ENCODE assay signal across 23 cellular contexts in genomic region chr14:67963545-67963944, GRCh38.
DNase-seq lines count a peak whose midpoint lies in the region; ATAC-seq, FAIRE-seq and TF ChIP-seq lines count a peak whose summit lies in the region.
"Had no signal": no experiment of that assay in that cellular context is flagged by ENCODE, and none has a peak within 500 bp of the region (broad histone marks: within the 10 kb centered on the region; RNA-seq: fewer than 3 reads in every experiment).

No MANE protein-coding gene starts in this region.

- H3K4me2 ChIP-seq in keratinocyte (ENCODE audit: control insufficient read depth, extremely low read depth, insufficient read depth, low read depth, low read length) (peak overlapping the region; percentile 76), Karpas-422 (ENCODE audit: low read depth, low read length, poor library complexity, severe bottlenecking) (no peak overlapping the region)

- H4K20me1 ChIP-seq in keratinocyte (ENCODE audit: control insufficient read depth, extremely low read depth, insufficient read depth, low read length) (no peaks in the 10 kb centered on the region), Karpas-422 (ENCODE audit: insufficient read depth, low read depth, low read length) (peaks cover 4% of the 10 kb centered on the region; the same call in 1 of the 2 replicates)

- peaks cover 57% of the 10 kb centered on the region for H3K4me1 Mint-ChIP-seq in CD14-positive monocyte
- H3K4me1 Mint-ChIP-seq: CD8-positive, alpha-beta memory T cell had no signal

- H3K9ac ChIP-seq in keratinocyte (ENCODE audit: control insufficient read depth, extremely low read depth, insufficient read depth, low read length) (peak overlapping the region; percentile 58), Karpas-422 (ENCODE audit: low read length) (no peak overlapping the region)

- H3K27me3 ChIP-seq in keratinocyte (ENCODE audit: control insufficient read depth, extremely low read depth, insufficient read depth, low read length) (no peaks in the 10 kb centered on the region), sigmoid colon (no peaks in the 10 kb centered on the region), Karpas-422 (ENCODE audit: low read length) (no peaks in the 10 kb centered on the region)

- TF ChIP-seq POLR2A in sigmoid colon (IDR thresholded peaks at IDR 0.05) = no peak

- FAIRE-seq in TTC549 (lab: Jason Lieb, UNC) (peak; percentile 92), keratinocyte (lab: Jason Lieb, UNC) (no peak)
- FAIRE-seq: HepG2 had no signal

- H3K9me1 ChIP-seq in keratinocyte (ENCODE audit: control insufficient read depth, extremely low read depth, insufficient read depth, low read length) = no peaks in the 10 kb centered on the region

- H3K79me2 ChIP-seq in keratinocyte (ENCODE audit: control insufficient read depth, insufficient read depth, low read length) (no peaks in the 10 kb centered on the region), Karpas-422 (ENCODE audit: low read length) (no peaks in the 10 kb centered on the region)

- H3K27ac ChIP-seq in keratinocyte (ENCODE audit: control insufficient read depth, insufficient read depth, low read length) (peak overlapping the region; percentile 56), sigmoid colon (peak overlapping the region; percentile 53 to 79 (median 75)), Karpas-422 (ENCODE audit: low read length) (no peak overlapping the region)
- H3K27ac ChIP-seq: VCaP had no signal

- peaks cover 9 to 12% of the 10 kb centered on the region in 2 donors for H3K36me3 Mint-ChIP-seq in CD14-positive monocyte

- no peak overlapping the region for H3K4me3 Mint-ChIP-seq in CD14-positive monocyte
- H3K4me3 Mint-ChIP-seq: activated CD4-positive, alpha-beta memory T cell treated with anti-CD3 and anti-CD28 coated beads for 36 hours; activated naive CD4-positive, alpha-beta T cell treated with anti-CD3 and anti-CD28 coated beads, Interleukin-2, amount 50 U/mL, for 24 hours; CD8-positive, alpha-beta memory T cell; natural killer cell treated with Interleukin-12 subunit alpha and Interleukin-12 subunit beta and Interleukin-15 and Interleukin-18, amount 100 ng/mL, for 72 hours; stimulated activated memory B cell treated with anti-CD40 and anti-IgM and Interleukin-4, amounts not matched to agents 10 μg/mL and 1 μg/mL and 100 μg/mL, for 72 hours; T-cell had no signal

- TF ChIP-seq CTCF in CD14-positive monocyte (IDR thresholded peaks at IDR 0.05) (no peak), keratinocyte (optimal IDR thresholded peaks at IDR 0.05 in 1 of 3, IDR thresholded peaks at IDR 0.05 in 1 of 3, conservative IDR thresholded peaks at IDR 0.05 in 1 of 3; ENCODE audit: extremely low read depth in 1 of 3, insufficient read depth in 2 of 3, low read length in 3 of 3) (no peak), sigmoid colon (IDR thresholded peaks at IDR 0.05) (no peak)

- H3K4me1 ChIP-seq in keratinocyte (ENCODE audit: control insufficient read depth, extremely low read depth, insufficient read depth, low read length) (peaks cover 15% of the 10 kb centered on the region), sigmoid colon (peaks cover 0 to 55% (median 38%) of the 10 kb centered on the region in 4 donors), Karpas-422 (ENCODE audit: low read length) (peaks cover 21% of the 10 kb centered on the region)

- 14 to 51% methylated on average over 2 of the region's 2 CpGs for WGBS in sigmoid colon, 2 donors

- dilution Hi-C loops in keratinocyte (cut with MboI; ENCODE audit: extremely low pct_ligation_motif_present, low sequenced_read_pairs) = no loop called here

- peak overlapping the region in 5 of 7 donors; percentile 4 to 83 (median 71) for H3K27ac Mint-ChIP-seq in CD14-positive monocyte
- H3K27ac Mint-ChIP-seq: activated CD4-positive, alpha-beta memory T cell treated with anti-CD3 and anti-CD28 coated beads for 36 hours; activated naive CD4-positive, alpha-beta T cell treated with anti-CD3 and anti-CD28 coated beads, Interleukin-2, amount 50 U/mL, for 24 hours; CD8-positive, alpha-beta memory T cell; natural killer cell treated with Interleukin-12 subunit alpha and Interleukin-12 subunit beta and Interleukin-15 and Interleukin-18, amount 100 ng/mL, for 72 hours; stimulated activated memory B cell treated with anti-CD40 and anti-IgM and Interleukin-4, amounts not matched to agents 10 μg/mL and 1 μg/mL and 100 μg/mL, for 72 hours; T-cell had no signal

- H3K36me3 ChIP-seq in keratinocyte (ENCODE audit: control insufficient read depth in 2 of 2, extremely low read depth in 1 of 2, insufficient read depth in 2 of 2, low read length in 2 of 2) (no peaks in the 10 kb centered on the region), sigmoid colon (no peaks in the 10 kb centered on the region), Karpas-422 (ENCODE audit: insufficient read depth, low read length) (no peaks in the 10 kb centered on the region; the same call in 1 of the 2 replicates)

- no peaks in the 10 kb centered on the region for H3K27me3 Mint-ChIP-seq in CD14-positive monocyte (ENCODE audit: low read depth in 3 of 3)
- H3K27me3 Mint-ChIP-seq: activated CD4-positive, alpha-beta memory T cell treated with anti-CD3 and anti-CD28 coated beads for 36 hours; activated naive CD4-positive, alpha-beta T cell treated with anti-CD3 and anti-CD28 coated beads, Interleukin-2, amount 50 U/mL, for 24 hours; brain; CD8-positive, alpha-beta memory T cell; natural killer cell treated with Interleukin-12 subunit alpha and Interleukin-12 subunit beta and Interleukin-15 and Interleukin-18, amount 100 ng/mL, for 72 hours; stimulated activated memory B cell treated with anti-CD40 and anti-IgM and Interleukin-4, amounts not matched to agents 10 μg/mL and 1 μg/mL and 100 μg/mL, for 72 hours; T-cell had no signal

- no peaks in the 10 kb centered on the region for H3K9me3 ChIP-seq in keratinocyte (ENCODE audit: control insufficient read depth, low read depth, low read length)
- no peaks in the 10 kb centered on the region for H3K9me3 ChIP-seq in sigmoid colon
- H3K9me3 ChIP-seq in Karpas-422 (ENCODE audit: low read length) = no peaks in the 10 kb centered on the region

- H3K9me3 Mint-ChIP-seq in CD14-positive monocyte = peaks cover 3 to 17% (median 6%) of the 10 kb centered on the region in 7 donors
- H3K9me3 Mint-ChIP-seq: activated CD4-positive, alpha-beta memory T cell treated with anti-CD3 and anti-CD28 coated beads for 36 hours; natural killer cell treated with Interleukin-12 subunit alpha and Interleukin-12 subunit beta and Interleukin-15 and Interleukin-18, amount 100 ng/mL, for 72 hours had no signal

- no peak for DNase-seq in CD14-positive monocyte (ENCODE audit: low spot score)
- no peak for DNase-seq in keratinocyte (ENCODE audit: low read depth, low spot score)
- no peak for DNase-seq in sigmoid colon
- DNase-seq in Karpas-422 = no peak
- DNase-seq in Ammon's horn (ENCODE audit: low spot score) = no peak
- DNase-seq: activated CD4-positive, alpha-beta memory T cell treated with anti-CD3 and anti-CD28 coated beads for 36 hours; activated T-cell treated with anti-CD3 and anti-CD28 coated beads, Interleukin-2, amount 50 U/mL, for 1 hour; CD8-positive, alpha-beta memory T cell; head of caudate nucleus; NCI-H187; NCI-H345; NK-92 treated with Interleukin-12 subunit alpha and Interleukin-12 subunit beta, amount 100 ng/mL, for 24 hours; stimulated activated CD4-positive, alpha-beta T cell treated with anti-CD3 and anti-CD28 coated beads, Interleukin-15, amount 100 ng/mL, for 24 hours; T-cell had no signal

- peak overlapping the region in 2 of 3 experiments; percentile 35 to 51 for H3K4me3 ChIP-seq in keratinocyte (ENCODE audit: control insufficient read depth in 2 of 3, extremely low read depth in 1 of 3, insufficient read depth in 2 of 3, low read depth in 1 of 3, low read length in 3 of 3)
- H3K4me3 ChIP-seq in sigmoid colon = peak overlapping the region in 2 of 4 donors; percentile 6 to 9
- H3K4me3 ChIP-seq in Karpas-422 (ENCODE audit: low read length) = no peak overlapping the region

- peak overlapping the region; percentile 48 for H2AFZ ChIP-seq in keratinocyte (ENCODE audit: control insufficient read depth, low read length)
- H2AFZ ChIP-seq in Karpas-422 (ENCODE audit: low read length) = no peak overlapping the region

- no peaks in the 10 kb centered on the region for H3K9me2 ChIP-seq in Karpas-422 (replicated peaks; ENCODE audit: insufficient read depth, low read length)

- intact Hi-C loops in CD14-positive monocyte (cut with micrococcal nuclease) = loop anchor here in 1 of 2 donors (10.0 kb wide), 2 partner anchors 251 to 831 kb away; partner anchors contain the start of gene ZFP36L1
- intact Hi-C loops in sigmoid colon (cut with DNase I) = no loop called here

- no peak for ATAC-seq in GM19395 (IDR thresholded peaks at IDR 0.05; ENCODE audit: unreplicated experiment)
- ATAC-seq in HG02571 (IDR thresholded peaks at IDR 0.05; ENCODE audit: unreplicated experiment) = no peak
- ATAC-seq: HepG2; natural killer cell treated with Interleukin-12 subunit alpha and Interleukin-12 subunit beta and Interleukin-15 and Interleukin-18, amount 100 ng/mL, for 72 hours; stimulated activated memory B cell treated with anti-CD40 and anti-IgM and Interleukin-4, amounts not matched to agents 10 μg/mL and 1 μg/mL and 100 μg/mL, for 72 hours; T-cell had no signal

- no peak for TF ChIP-seq EP300 in sigmoid colon (IDR thresholded peaks at IDR 0.05)
